ENCODE assay signal across 30 cellular contexts in genomic region chr12:22678175-22678574, GRCh38. TPM values are rescaled to one million over a fixed set of nuclear protein-coding genes. Genes with fewer than 3 reads are reported as not detected.
DNase-seq lines count a peak whose midpoint lies in the region; ATAC-seq, FAIRE-seq and TF ChIP-seq lines count a peak whose summit lies in the region.
"Had no signal": no experiment of that assay in that cellular context is flagged by ENCODE, and none has a peak within 500 bp of the region (broad histone marks: within the 10 kb centered on the region; RNA-seq: fewer than 3 reads in every experiment).

No MANE protein-coding gene starts in this region.

- no peaks in the 10 kb centered on the region for H3K27me3 ChIP-seq in hepatocyte
- no peaks in the 10 kb centered on the region for H3K27me3 ChIP-seq in pancreas
- no peaks in the 10 kb centered on the region for H3K27me3 ChIP-seq in Peyer's patch
- H3K27me3 ChIP-seq: SJSA1 had no signal

- intact Hi-C loops in natural killer cell (cut with micrococcal nuclease) (no loop called here), pancreas (cut with DNase I) (no loop called here)

- H3K4me1 ChIP-seq in hepatocyte (ENCODE audit: insufficient read depth) (no peaks in the 10 kb centered on the region), pancreas (no peaks in the 10 kb centered on the region), Peyer's patch (no peaks in the 10 kb centered on the region)
- H3K4me1 ChIP-seq: HAP-1 had no signal

- H3K4me3 ChIP-seq in hepatocyte (no peak overlapping the region), pancreas (no peak overlapping the region), Peyer's patch (no peak overlapping the region)
- H3K4me3 ChIP-seq: GM12878, GM23338, HAP-1, K562, PC-9, SJSA1 had no signal

- no peak for TF ChIP-seq POLR2A in Peyer's patch (IDR thresholded peaks at IDR 0.05)

- TF ChIP-seq CTCF in natural killer cell (IDR thresholded peaks at IDR 0.05) = no peak
- no peak for TF ChIP-seq CTCF in hepatocyte (IDR thresholded peaks at IDR 0.05; ENCODE audit: poor library complexity)
- no peak for TF ChIP-seq CTCF in pancreas (IDR thresholded peaks at IDR 0.05)
- TF ChIP-seq CTCF in Peyer's patch (IDR thresholded peaks at IDR 0.05) = no peak

- peak overlapping the region; percentile 33 for H3K27ac ChIP-seq in hepatocyte
- H3K27ac ChIP-seq in pancreas = no peak overlapping the region
- no peak overlapping the region for H3K27ac ChIP-seq in Peyer's patch
- H3K27ac ChIP-seq: PC-9, SJSA1 had no signal

- H3K4me2 ChIP-seq in hepatocyte = no peak overlapping the region
- H3K4me2 ChIP-seq: GM23338, PC-9 had no signal

- no peak for DNase-seq in natural killer cell treated with Interleukin-12 subunit alpha and Interleukin-12 subunit beta and Interleukin-15 and Interleukin-18, amount 100 ng/mL, for 72 hours (ENCODE audit: low spot score)
- no peak for DNase-seq in natural killer cell
- no peak for DNase-seq in hepatocyte (ENCODE audit: low spot score)
- no peak for DNase-seq in pancreas
- DNase-seq in Peyer's patch = no peak
- no peak for DNase-seq in activated gamma-delta T cell (lab: John Stamatoyannopoulos, UW)
- DNase-seq: AML-193; C1 segment of cervical spinal cord; Caco-2; CD8-positive, alpha-beta T cell; DMS79; EL; GDM1; HFFc6; NCI-H1048; NCI-H1417 treated with DMSO at 0.1 percent for 48 hours; NCI-H1694 treated with DMSO at 0.1 percent for 48 hours; NCI-H2081; NCI-H2227 treated with DMSO at 0.1 percent for 48 hours; NCI-H526 treated with DMSO at 0.1 percent for 48 hours; PC-9; Right ventricle myocardium superior; RPMI8226 had no signal

- H3K36me3 Mint-ChIP-seq in natural killer cell treated with Interleukin-12 subunit alpha and Interleukin-12 subunit beta and Interleukin-15 and Interleukin-18, amount 100 ng/mL, for 72 hours = peaks cover 32% of the 10 kb centered on the region
- H3K36me3 Mint-ChIP-seq in natural killer cell = peaks cover 26% of the 10 kb centered on the region

- H3K27ac Mint-ChIP-seq in natural killer cell treated with Interleukin-12 subunit alpha and Interleukin-12 subunit beta and Interleukin-15 and Interleukin-18, amount 100 ng/mL, for 72 hours = peak overlapping the region; percentile 24 to 41
- H3K27ac Mint-ChIP-seq in natural killer cell = peak overlapping the region in 1 of 2 donors; percentile 1
- H3K27ac Mint-ChIP-seq: GM23338, HFFc6 had no signal

- H2AFZ ChIP-seq in hepatocyte = no peak overlapping the region
- H2AFZ ChIP-seq: GM23338, PC-9 had no signal

- no peaks in the 10 kb centered on the region for H4K20me1 ChIP-seq in hepatocyte (ENCODE audit: insufficient read depth, poor library complexity, severe bottlenecking)

- no peaks in the 10 kb centered on the region for H3K9me2 ChIP-seq in hepatocyte (replicated peaks; ENCODE audit: insufficient read depth)

- H3K36me3 ChIP-seq in hepatocyte (replicated peaks; ENCODE audit: insufficient read depth, low read depth) = no peaks in the 10 kb centered on the region
- peaks cover 0 to 17% (median 0%) of the 10 kb centered on the region in 3 donors for H3K36me3 ChIP-seq in pancreas
- H3K36me3 ChIP-seq in Peyer's patch = peaks cover 0 to 31% (median 0%) of the 10 kb centered on the region in 3 donors

- 73% methylated on average over 1 of the region's 1 CpG for WGBS in hepatocyte (ENCODE audit: low lambda C conversion rate, missing lambda C conversion rate)
- WGBS in pancreas, 2 donors = 70 to 77% methylated on average over 1 of the region's 1 CpG

- no peaks in the 10 kb centered on the region for H3K9me3 Mint-ChIP-seq in natural killer cell treated with Interleukin-12 subunit alpha and Interleukin-12 subunit beta and Interleukin-15 and Interleukin-18, amount 100 ng/mL, for 72 hours
- no peaks in the 10 kb centered on the region for H3K9me3 Mint-ChIP-seq in natural killer cell
- H3K9me3 Mint-ChIP-seq: CD8-positive, alpha-beta T cell; GM23338; HFFc6 had no signal

- H3K9me3 ChIP-seq in hepatocyte (ENCODE audit: low read depth) (no peaks in the 10 kb centered on the region), pancreas (no peaks in the 10 kb centered on the region), Peyer's patch (no peaks in the 10 kb centered on the region)
- H3K9me3 ChIP-seq: Caco-2, HAP-1, SJSA1 had no signal

- H3K4me3 Mint-ChIP-seq in natural killer cell treated with Interleukin-12 subunit alpha and Interleukin-12 subunit beta and Interleukin-15 and Interleukin-18, amount 100 ng/mL, for 72 hours = no peak overlapping the region
- H3K4me3 Mint-ChIP-seq in natural killer cell = no peak overlapping the region
- H3K4me3 Mint-ChIP-seq: CD8-positive, alpha-beta T cell; GM23338; HFFc6 had no signal

- no peaks in the 10 kb centered on the region for H3K27me3 Mint-ChIP-seq in natural killer cell treated with Interleukin-12 subunit alpha and Interleukin-12 subunit beta and Interleukin-15 and Interleukin-18, amount 100 ng/mL, for 72 hours
- H3K27me3 Mint-ChIP-seq in natural killer cell (ENCODE audit: low read depth in 2 of 2) = no peaks in the 10 kb centered on the region

- peaks cover 9% of the 10 kb centered on the region for H3K79me2 ChIP-seq in hepatocyte

- peak; percentile 85 for FAIRE-seq in pancreas (lab: Jason Lieb, UNC)
- FAIRE-seq: A204.1, GM12878, K562 had no signal

- peaks cover 14 to 15% of the 10 kb centered on the region in 2 donors for H3K4me1 Mint-ChIP-seq in natural killer cell treated with Interleukin-12 subunit alpha and Interleukin-12 subunit beta and Interleukin-15 and Interleukin-18, amount 100 ng/mL, for 72 hours (ENCODE audit: low read depth in 2 of 2)
- H3K4me1 Mint-ChIP-seq in natural killer cell = peaks cover 16 to 20% of the 10 kb centered on the region in 2 donors
- H3K4me1 Mint-ChIP-seq: GM23338 had no signal

- no peak for ATAC-seq in natural killer cell treated with Interleukin-12 subunit alpha and Interleukin-12 subunit beta and Interleukin-15 and Interleukin-18, amount 100 ng/mL, for 72 hours
- ATAC-seq in natural killer cell (no peak), pancreas (no peak), GM21360 (IDR thresholded peaks at IDR 0.05; ENCODE audit: unreplicated experiment) (no peak)
- ATAC-seq: CD8-positive, alpha-beta T cell; GM12878; GM23338; K562 had no signal

RNA-seq across cellular contexts. Expression of gene ETNK1, which starts 53.2 kb away (rescaled TPM):
- total RNA-seq in natural killer cell treated with Interleukin-12 subunit alpha and Interleukin-12 subunit beta and Interleukin-15 and Interleukin-18, amount 100 ng/mL, for 72 hours = 100 to 1,000 TPM in 1 of 2 donors, 10 to 100 TPM in 1; 96.3 to 101 TPM
- total RNA-seq in natural killer cell = 100 to 1,000 TPM in 1 of 3 donors, 10 to 100 TPM in 2; 77.6 to 101 (median 85.2) TPM
- total RNA-seq in hepatocyte = 44.8 and 58.5 TPM in 2 replicates
- 19.0 and 21.9 TPM in 2 replicates for polyA plus RNA-seq in hepatocyte
- 10 to 100 TPM; 17.7 to 44.7 (median 23.8) TPM for total RNA-seq in pancreas
- 10 to 100 TPM; 14.8 to 21.0 TPM for polyA plus RNA-seq in pancreas
- total RNA-seq in Peyer's patch = 10 to 100 TPM; 48.5 to 73.3 (median 58.4) TPM
